ENCODE assay signal across 8 cellular contexts in genomic region chr11:14892036-14892556, GRCh38. TPM values are rescaled to one million over a fixed set of nuclear protein-coding genes. Genes with fewer than 3 reads are reported as not detected.
A peak's percentile ranks its signal among the peaks of the same experiment; 100 is the strongest.
DNase-seq lines count a peak whose midpoint lies in the region; ATAC-seq and TF ChIP-seq lines count a peak whose summit lies in the region.

TSS of gene CYP2R1 (minus strand) at chr11:14892231. CDS start at chr11:14892205, 26 bp downstream.

- peaks cover 10% of the 10 kb centered on the region; the same call in 1 of the 2 replicates for H3K79me2 ChIP-seq in PC-9 (ENCODE audit: low read depth)

- no peaks in the 10 kb centered on the region for H3K36me3 Mint-ChIP-seq in activated T-cell treated with anti-CD3 and anti-CD28 coated beads, Interleukin-2, amount 50 U/mL, for 4 hours (ENCODE audit: insufficient read depth)

- POLR2A ChIA-PET in PC-9 (lab: Charles Lee; ENCODE audit: unreplicated experiment): interaction anchor here (0.5 to 0.9 kb wide), 4 partner anchors 16 to 855 kb away, joined by 3 to 13 read pairs (median 6); no protein-coding TSS in a partner anchor

- H3K4me1 ChIP-seq in PC-9 (replicated peaks; ENCODE audit: insufficient read depth): peaks cover 10% of the 10 kb centered on the region
- H3K4me1 ChIP-seq in muscle layer of colon (ENCODE audit: insufficient read depth, low read length): no peaks in the 10 kb centered on the region

- no peaks in the 10 kb centered on the region for H3K9me3 Mint-ChIP-seq in activated T-cell treated with anti-CD3 and anti-CD28 coated beads, Interleukin-2, amount 50 U/mL, for 4 hours

- peak; percentile 93 for ATAC-seq in GM21723 (IDR thresholded peaks at IDR 0.05; ENCODE audit: unreplicated experiment)
- ATAC-seq in activated T-cell treated with anti-CD3 and anti-CD28 coated beads, Interleukin-2, amount 50 U/mL, for 4 hours: peak; percentile 80 to 84

- peak within 1 kb of the TSS; percentile 91 for H3K4me3 Mint-ChIP-seq in activated T-cell treated with anti-CD3 and anti-CD28 coated beads, Interleukin-2, amount 50 U/mL, for 4 hours

- in situ Hi-C loops in KBM-7 (cut with MboI; ENCODE audit: low pct_unique_long_range_greater_than_20kb, low sequenced_read_pairs): loop anchor here (25.0 kb wide), 1 partner anchor 380 kb away; the partner anchor contains the start of gene PSMA1

- H3K9me3 ChIP-seq in PC-9 (ENCODE audit: insufficient read depth, low read depth) (no peaks in the 10 kb centered on the region), muscle layer of colon (ENCODE audit: low read length) (no peaks in the 10 kb centered on the region)

- peak within 1 kb of the TSS; percentile 79 for H3K27ac ChIP-seq in PC-9
- peak within 1 kb of the TSS; percentile 70 for H3K27ac ChIP-seq in muscle layer of colon (ENCODE audit: low read depth, low read length)

- TF ChIP-seq POLR2A in erythroblast (IDR thresholded peaks at IDR 0.05; ENCODE audit: low read length): no peak

- intact Hi-C loops in PC-9 (cut with micrococcal nuclease; ENCODE audit: unreplicated experiment): loop anchor here (1.0 to 5.0 kb wide), 2 partner anchors 355 to 370 kb away; partner anchors contain the start of gene PSMA1

- peak; percentile 99 for DNase-seq in DMS53 (lab: John Stamatoyannopoulos, UW)
- peak; percentile 96 for DNase-seq in KBM-7
- peak; percentile 90 to 91 for DNase-seq in PC-9
- peak; percentile 82 for DNase-seq in activated T-cell treated with anti-CD3 and anti-CD28 coated beads, Interleukin-2, amount 50 U/mL, for 4 hours
- DNase-seq in erythroblast (lab: John Stamatoyannopoulos, UW): peak; percentile 96 to 97
- peak; percentile 72 for DNase-seq in stimulated activated CD8-positive, alpha-beta memory T cell treated with anti-CD3 and anti-CD28 coated beads, Interleukin-7, amount 100 ng/mL, for 24 hours (ENCODE audit: low read depth)

- H3K27me3 Mint-ChIP-seq in activated T-cell treated with anti-CD3 and anti-CD28 coated beads, Interleukin-2, amount 50 U/mL, for 4 hours (ENCODE audit: low read depth): no peaks in the 10 kb centered on the region

- H3K9ac ChIP-seq in muscle layer of colon (ENCODE audit: low read length): peak within 1 kb of the TSS; percentile 49

- peak within 1 kb of the TSS; percentile 70 for H3K4me2 ChIP-seq in PC-9

- H3K4me3 ChIP-seq in PC-9 (peak within 1 kb of the TSS; percentile 97), muscle layer of colon (ENCODE audit: low read depth in 1 of 2, low read length in 2 of 2) (peak within 1 kb of the TSS; percentile 70 to 72)

- CTCF ChIA-PET in PC-9 (lab: Charles Lee): interaction anchor here (0.7 kb wide), 1 partner anchor 1302 kb away, joined by 3 read pairs; no protein-coding TSS in a partner anchor

- TF ChIP-seq CTCF in PC-9 (conservative IDR thresholded peaks at IDR 0.05): no peak

- H3K27me3 ChIP-seq in PC-9 (ENCODE audit: insufficient read depth, low read depth): no peaks in the 10 kb centered on the region
- H3K27me3 ChIP-seq in muscle layer of colon (ENCODE audit: control insufficient read depth in 1 of 2, insufficient read depth in 2 of 2, low read length in 2 of 2): no peaks in the 10 kb centered on the region

- BruUV-seq in PC-9 (replicated peaks; lab: Mats Ljungman, UMichigan): no TSS peak

- H3F3A ChIP-seq in PC-9 (ENCODE audit: insufficient read depth, low read depth): peaks cover 9% of the 10 kb centered on the region

- peaks cover 52% of the 10 kb centered on the region for H3K4me1 Mint-ChIP-seq in activated T-cell treated with anti-CD3 and anti-CD28 coated beads, Interleukin-2, amount 50 U/mL, for 4 hours (ENCODE audit: low read depth)

- H2AFZ ChIP-seq in PC-9: peak within 1 kb of the TSS; percentile 95

- H3K9me2 ChIP-seq in PC-9 (ENCODE audit: insufficient read depth): no peaks in the 10 kb centered on the region

- no peaks in the 10 kb centered on the region for H3K36me3 ChIP-seq in PC-9 (ENCODE audit: low read depth)
- H3K36me3 ChIP-seq in muscle layer of colon (ENCODE audit: insufficient read depth, low read length): no peaks in the 10 kb centered on the region

- H4K20me1 ChIP-seq in PC-9 (ENCODE audit: insufficient read depth): no peaks in the 10 kb centered on the region

RNA-seq across cellular contexts. Expression of gene CYP2R1, which starts in this region (rescaled TPM):
- total RNA-seq in PC-9 (2021): 7.1 and 7.2 TPM in 2 replicates
- 1 to 10 TPM; 3.3 to 5.3 (median 4.1) TPM for total RNA-seq in activated T-cell treated with anti-CD3 and anti-CD28 coated beads, Interleukin-2, amount 50 U/mL, for 4 hours

Comparison
In these comparisons a context has a peak if more than half of its experiments do, and no peak if none do; other contexts are left out.
1. Peak in every context shown above with its lines: DNase-seq, ATAC-seq, H3K4me3 ChIP-seq and H3K27ac ChIP-seq.